In the genomic region with DNA sequence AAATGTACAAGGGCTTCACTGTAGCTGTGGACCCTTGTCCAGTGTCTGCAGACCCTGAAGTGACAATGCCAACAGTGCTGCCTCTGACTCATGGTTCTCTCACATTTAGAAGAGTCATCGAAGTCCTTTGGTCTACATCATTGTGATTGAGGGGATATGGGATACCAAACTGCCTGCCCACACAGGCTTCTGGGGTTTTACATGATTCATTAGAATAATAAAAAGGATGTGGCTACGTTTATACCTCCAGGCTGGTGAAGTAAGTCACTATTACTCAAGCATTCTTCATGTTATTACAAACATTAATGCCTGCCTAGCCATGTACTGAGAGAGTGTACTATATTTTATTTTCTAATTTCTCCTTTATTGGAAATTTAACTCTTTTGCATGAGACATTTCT, we compare ENCODE assay signal across 18 cellular contexts.
DNase-seq lines count a peak whose midpoint lies in the region; ATAC-seq, FAIRE-seq and TF ChIP-seq lines count a peak whose summit lies in the region.
"Had no signal": no experiment of that assay in that cellular context is flagged by ENCODE, and none has a peak within 500 bp of the region (broad histone marks: within the 10 kb centered on the region; RNA-seq: fewer than 3 reads in every experiment).

No MANE protein-coding gene starts in this region.

- H2BK20ac ChIP-seq in H1 (ENCODE audit: low read length) = no peak overlapping the region

- H4K91ac ChIP-seq in H1 (replicated peaks; ENCODE audit: insufficient read length, low read length) = no peak overlapping the region

- no peak overlapping the region for H3K14ac ChIP-seq in H1 (ENCODE audit: insufficient read length)

- no peak for TF ChIP-seq RAD21 in H1 (IDR thresholded peaks at IDR 0.05 in 1 of 2, conservative IDR thresholded peaks at IDR 0.05 in 1 of 2; ENCODE audit: low read depth in 2 of 2, low read length in 2 of 2)

- H3K4me2 ChIP-seq in H1 (ENCODE audit: insufficient read depth in 1 of 2, low read depth in 2 of 2, low read length in 2 of 2) = no peak overlapping the region

- H4K5ac ChIP-seq in H1 (ENCODE audit: insufficient read length, low read depth, low read length) = no peak overlapping the region

- H3K27me3 Mint-ChIP-seq in neural crest cell (ENCODE audit: low read depth) (no peaks in the 10 kb centered on the region), WTC11 (ENCODE audit: low read depth) (no peaks in the 10 kb centered on the region)
- H3K27me3 Mint-ChIP-seq: CD4-positive, CD25-positive, alpha-beta regulatory T cell; stimulated activated memory B cell treated with anti-CD40 and anti-IgM and Interleukin-4, amounts not matched to agents 10 μg/mL and 1 μg/mL and 100 μg/mL, for 72 hours had no signal

- H3K4me1 Mint-ChIP-seq in neural crest cell (no peaks in the 10 kb centered on the region), WTC11 (peaks cover 15% of the 10 kb centered on the region)
- H3K4me1 Mint-ChIP-seq: CD4-positive, CD25-positive, alpha-beta regulatory T cell; immature natural killer cell; stimulated activated memory B cell treated with anti-CD40 and anti-IgM and Interleukin-4, amounts not matched to agents 10 μg/mL and 1 μg/mL and 100 μg/mL, for 72 hours had no signal

- H3K27ac ChIP-seq in H1 (ENCODE audit: low read depth, low read length) = no peak overlapping the region
- H3K27ac ChIP-seq: esophagus muscularis mucosa had no signal

- no peak overlapping the region for H2BK120ac ChIP-seq in H1 (replicated peaks; ENCODE audit: low read depth, low read length)

- no peak overlapping the region for H2BK5ac ChIP-seq in H1 (ENCODE audit: low read depth, low read length)

- H3K27ac Mint-ChIP-seq in neural crest cell (ENCODE audit: unreplicated experiment) (peak overlapping the region; percentile 15), WTC11 (no peak overlapping the region)
- H3K27ac Mint-ChIP-seq: activated CD8-positive, alpha-beta T cell treated with anti-CD3 and anti-CD28 coated beads, Interleukin-2, amount 10 ng/mL, durations not matched to agents 7 days and 5 days; immature natural killer cell; stimulated activated memory B cell treated with anti-CD40 and anti-IgM and Interleukin-4, amounts not matched to agents 10 μg/mL and 1 μg/mL and 100 μg/mL, for 72 hours had no signal

- H3K4ac ChIP-seq in H1 (replicated peaks; ENCODE audit: insufficient read length, low read depth, low read length) = no peak overlapping the region

- H3K36me3 Mint-ChIP-seq in neural crest cell (ENCODE audit: low read depth) = no peaks in the 10 kb centered on the region
- peaks cover 1% of the 10 kb centered on the region; the same call in 1 of the 2 replicates for H3K36me3 Mint-ChIP-seq in WTC11
- H3K36me3 Mint-ChIP-seq: CD4-positive, CD25-positive, alpha-beta regulatory T cell; immature natural killer cell; stimulated activated memory B cell treated with anti-CD40 and anti-IgM and Interleukin-4, amounts not matched to agents 10 μg/mL and 1 μg/mL and 100 μg/mL, for 72 hours had no signal

- H4K20me1 ChIP-seq in H1 (replicated peaks in 1 of 2; ENCODE audit: control insufficient read depth in 1 of 2, insufficient read depth in 2 of 2, low read length in 2 of 2) = no peaks in the 10 kb centered on the region

- no peaks in the 10 kb centered on the region for H3K9me3 Mint-ChIP-seq in neural crest cell
- peaks cover 16% of the 10 kb centered on the region for H3K9me3 Mint-ChIP-seq in WTC11

- H3K4me3 ChIP-seq in H1 (ENCODE audit: extremely low read depth in 1 of 4, insufficient read depth in 2 of 4, low read depth in 3 of 4, low read length in 4 of 4) = no peak overlapping the region
- H3K4me3 ChIP-seq: esophagus muscularis mucosa had no signal

- no peaks in the 10 kb centered on the region for H3K79me1 ChIP-seq in H1 (ENCODE audit: low read depth, low read length)

- no peaks in the 10 kb centered on the region for H3K4me1 ChIP-seq in H1 (replicated peaks in 1 of 4; ENCODE audit: control insufficient read depth in 3 of 4, insufficient read depth in 4 of 4, low read length in 3 of 4)
- H3K4me1 ChIP-seq: esophagus muscularis mucosa had no signal

- no peak overlapping the region for H3K18ac ChIP-seq in H1 (ENCODE audit: extremely low read depth, low read length)

- no peak for TF ChIP-seq EP300 in H1 (IDR thresholded peaks at IDR 0.05; ENCODE audit: borderline replicate concordance in 1 of 2, low read depth in 2 of 2, low read length in 2 of 2)

- H2AK5ac ChIP-seq in H1 (ENCODE audit: low read depth, low read length) = no peak overlapping the region

- no peak overlapping the region for H2BK15ac ChIP-seq in H1 (ENCODE audit: low read length)

- H2AFZ ChIP-seq in H1 (ENCODE audit: low read length) = 0 out of 2 replicates have a peak overlapping the region, but pooled peaks have one; percentile 18

- CTCF ChIA-PET in H1 (lab: Charles Lee; ENCODE audit: partially characterized antibody) (no interaction called here), WTC11 (lab: Charles Lee) (no interaction called here)

- H3K23me2 ChIP-seq in H1 (ENCODE audit: low read depth, low read length) = no peaks in the 10 kb centered on the region

- H3K27me3 ChIP-seq in H1 (replicated peaks in 1 of 4; ENCODE audit: control insufficient read depth in 3 of 4, extremely low read depth in 1 of 4, insufficient read depth in 3 of 4, low read length in 3 of 4) = no peaks in the 10 kb centered on the region
- H3K27me3 ChIP-seq: esophagus muscularis mucosa had no signal

- no peaks in the 10 kb centered on the region for H3K9me3 ChIP-seq in H1 (ENCODE audit: insufficient read depth in 2 of 2, low read depth in 1 of 2, low read length in 1 of 2)
- H3K9me3 ChIP-seq: esophagus muscularis mucosa had no signal

- H3K56ac ChIP-seq in H1 (replicated peaks; ENCODE audit: insufficient read length, low read depth, low read length) = no peak overlapping the region

- TF ChIP-seq POLR2A in H1 (IDR thresholded peaks at IDR 0.05; ENCODE audit: control extremely low read depth in 1 of 2, low read depth in 2 of 2, low read length in 2 of 2) = no peak

- ATAC-seq in GM18907 (IDR thresholded peaks at IDR 0.05; ENCODE audit: unreplicated experiment) (no peak), WTC11 (no peak)
- ATAC-seq: activated CD8-positive, alpha-beta T cell treated with anti-CD3 and anti-CD28 coated beads, Interleukin-2, amount 10 ng/mL, durations not matched to agents 7 days and 5 days; stimulated activated memory B cell treated with anti-CD40 and anti-IgM and Interleukin-4, amounts not matched to agents 10 μg/mL and 1 μg/mL and 100 μg/mL, for 72 hours had no signal

- POLR2A ChIA-PET in H1 (lab: Charles Lee; ENCODE audit: partially characterized antibody) (no interaction called here), WTC11 (lab: Charles Lee) (no interaction called here)

- no peaks in the 10 kb centered on the region for H3K36me3 ChIP-seq in H1 (ENCODE audit: control insufficient read depth in 2 of 4, insufficient read depth in 4 of 4, low read length in 3 of 4)
- H3K36me3 ChIP-seq: esophagus muscularis mucosa had no signal

- no peak overlapping the region for H2BK12ac ChIP-seq in H1 (ENCODE audit: low read depth, low read length)

- H3K9ac ChIP-seq in H1 (replicated peaks in 1 of 4; ENCODE audit: extremely low read depth in 1 of 4, low read depth in 3 of 4, low read length in 3 of 4) = no peak overlapping the region

- TF ChIP-seq CTCF in H1 (IDR thresholded peaks at IDR 0.05; ENCODE audit: control extremely low read depth in 1 of 3, insufficient read depth in 1 of 3, low read depth in 1 of 3, low read length in 3 of 3) (no peak), neural crest cell (conservative IDR thresholded peaks at IDR 0.05) (no peak), WTC11 (IDR thresholded peaks at IDR 0.05) (no peak)

- H3K4me3 Mint-ChIP-seq in neural crest cell (no peak overlapping the region), WTC11 (no peak overlapping the region)
- H3K4me3 Mint-ChIP-seq: activated CD8-positive, alpha-beta T cell treated with anti-CD3 and anti-CD28 coated beads, Interleukin-2, amount 10 ng/mL, durations not matched to agents 7 days and 5 days; CD4-positive, CD25-positive, alpha-beta regulatory T cell; immature natural killer cell; stimulated activated memory B cell treated with anti-CD40 and anti-IgM and Interleukin-4, amounts not matched to agents 10 μg/mL and 1 μg/mL and 100 μg/mL, for 72 hours had no signal

- no peaks in the 10 kb centered on the region for H3K79me2 ChIP-seq in H1 (ENCODE audit: control insufficient read depth in 1 of 2, insufficient read depth in 2 of 2, low read length in 2 of 2)

- no peak overlapping the region for H4K8ac ChIP-seq in H1 (ENCODE audit: extremely low read depth, insufficient read depth, low read length)

- no peak overlapping the region for H3K23ac ChIP-seq in H1 (ENCODE audit: insufficient read length)

- FAIRE-seq in H1 (lab: Jason Lieb, UNC) = no peak
- FAIRE-seq: GM18507 had no signal

- peak; percentile 80 for DNase-seq in Daoy (ENCODE audit: low read depth)
- peak; percentile 81 for DNase-seq in RPMI7951 (ENCODE audit: low read depth)
- no peak for DNase-seq in H1 (ENCODE audit: low read depth in 1 of 2, low spot score in 2 of 2)
- no peak for DNase-seq in neural crest cell (ENCODE audit: low read depth, low spot score)
- no peak for DNase-seq in NCI-H187 treated with DMSO at 0.1 percent for 48 hours (lab: John Stamatoyannopoulos, UW)
- DNase-seq in activated naive CD4-positive, alpha-beta T cell treated with Interleukin-2 at 50 U/mL for 16 hours = no peak
- no peak for DNase-seq in WTC11 (ENCODE audit: low spot score)
- DNase-seq: activated CD8-positive, alpha-beta T cell treated with anti-CD3 and anti-CD28 coated beads, Interleukin-2, amount 10 ng/mL, durations not matched to agents 7 days and 5 days; activated effector memory CD4-positive, alpha-beta T cell treated with Interleukin-2 at 50 U/mL for 16 hours; CD4-positive, CD25-positive, alpha-beta regulatory T cell; GOT3; immature natural killer cell; SHP77; stimulated activated CD4-positive, alpha-beta T cell treated with anti-CD3 and anti-CD28 coated beads, Interleukin-4, amount 100 ng/mL, for 4 hours had no signal

- 91% methylated on average over 2 of the region's 2 CpGs; no CpG with 5 or more reads in 1 of the 2 experiments for WGBS in H1 (ENCODE audit: extremely low coverage in 1 of 2, insufficient coverage in 1 of 2, insufficient read length in 1 of 2, insufficient replicate concordance in 2 of 2, low coverage in 1 of 2, low lambda C conversion rate in 2 of 2, missing lambda C conversion rate in 1 of 2), 2 experiments

TF ChIP-seq in H1, 55 proteins besides CTCF, POLR2A, EP300 and RAD21 (continues in another document):
- TF ChIP-seq JUN (IDR thresholded peaks at IDR 0.05; ENCODE audit: low read depth, low read length) = no peak
- no peak for TF ChIP-seq SRF (IDR thresholded peaks at IDR 0.05; ENCODE audit: low read depth, low read length)
- TF ChIP-seq POU5F1 (IDR thresholded peaks at IDR 0.05; ENCODE audit: low read depth, low read length) = no peak
- no peak for TF ChIP-seq SIRT6 (IDR thresholded peaks at IDR 0.05; ENCODE audit: low read length)

TF ChIP-seq in WTC11, 78 proteins besides CTCF, POLR2A, EP300 and RAD21 (continues in another document):
- no peak for TF ChIP-seq MYBL2 (CRISPR knock-in tag; IDR thresholded peaks at IDR 0.05)
- no peak for TF ChIP-seq ATF1 (CRISPR knock-in tag; IDR thresholded peaks at IDR 0.05)

Comparison
In these comparisons a context has a peak if more than half of its experiments do, and no peak if none do; other contexts are left out.
1. DNase-seq: peak in Daoy (single experiment) and RPMI7951 (single experiment); none in H1 (0 of 2), neural crest cell (single experiment), NCI-H187 treated with DMSO at 0.1 percent for 48 hours (single experiment), activated naive CD4-positive, alpha-beta T cell treated with Interleukin-2 at 50 U/mL for 16 hours (single experiment) and WTC11 (single experiment).